Comparison of ENCODE assay signal across 25 cellular contexts in genomic region chr16:88088161-88088581, GRCh38.
DNase-seq lines count a peak whose midpoint lies in the region; ATAC-seq and TF ChIP-seq lines count a peak whose summit lies in the region.
"Had no signal": no experiment of that assay in that cellular context is flagged by ENCODE, and none has a peak within 500 bp of the region (broad histone marks: within the 10 kb centered on the region; RNA-seq: fewer than 3 reads in every experiment).

No MANE protein-coding gene starts in this region.

- H3K4me3 ChIP-seq in GM23248 (no peak overlapping the region), colonic mucosa (no peak overlapping the region), right cardiac atrium (ENCODE audit: low read length) (no peak overlapping the region), sigmoid colon (no peak overlapping the region)
- H3K4me3 ChIP-seq: BLaER1 treated with 17β-estradiol and CSF1 and Interleukin-3, amounts not matched to agents 10 nM and 100 nM; GM12878 had no signal

- ATAC-seq in right cardiac atrium (peak; percentile 58), GM21737 (IDR thresholded peaks at IDR 0.05; ENCODE audit: unreplicated experiment) (no peak), GM21360 (IDR thresholded peaks at IDR 0.05; ENCODE audit: unreplicated experiment) (no peak), HG02610 (IDR thresholded peaks at IDR 0.05; ENCODE audit: unreplicated experiment) (no peak)
- ATAC-seq: GM12878; HCT116; HepG2; stimulated activated effector memory CD8-positive, alpha-beta T cell treated with anti-CD3 and anti-CD28 coated beads, Interleukin-12 subunit alpha, Interleukin-12 subunit beta, amount 100 ng/mL, for 72 hours had no signal

- H3K9me3 ChIP-seq in GM23248 (ENCODE audit: low read depth) (no peaks in the 10 kb centered on the region), colonic mucosa (no peaks in the 10 kb centered on the region), right cardiac atrium (ENCODE audit: control insufficient read depth, low read length) (no peaks in the 10 kb centered on the region), sigmoid colon (no peaks in the 10 kb centered on the region)
- H3K9me3 ChIP-seq: BLaER1 treated with 17β-estradiol and CSF1 and Interleukin-3, amounts not matched to agents 10 nM and 100 nM; Caco-2; neutrophil had no signal

- intact Hi-C loops in colonic mucosa (cut with DNase I) (no loop called here), right cardiac atrium (cut with DNase I) (no loop called here), sigmoid colon (cut with DNase I) (no loop called here)

- H2AFZ ChIP-seq in GM23248: no peak overlapping the region

- 6 to 17% methylated on average over 17 to 19 of the region's 20 CpGs for WGBS in GM23248 (ENCODE audit: low coverage in 1 of 2, low lambda C conversion rate in 2 of 2, missing lambda C conversion rate in 2 of 2), 2 experiments
- WGBS in right cardiac atrium: 50% methylated on average over 20 of the region's 20 CpGs
- WGBS in sigmoid colon, 2 donors: 62 to 69% methylated on average over 20 of the region's 20 CpGs

- H3F3A ChIP-seq in GM23248 (ENCODE audit: insufficient read depth): peaks cover 4% of the 10 kb centered on the region; the same call in 1 of the 2 replicates

- H3K4me1 ChIP-seq in GM23248 (ENCODE audit: insufficient read depth) (peaks cover 3% of the 10 kb centered on the region; the same call in 1 of the 2 replicates), colonic mucosa (no peaks in the 10 kb centered on the region), right cardiac atrium (ENCODE audit: control insufficient read depth, insufficient read depth, low read length) (no peaks in the 10 kb centered on the region), sigmoid colon (no peaks in the 10 kb centered on the region)
- H3K4me1 ChIP-seq: Caco-2 had no signal

- TF ChIP-seq POLR2A in sigmoid colon (IDR thresholded peaks at IDR 0.05): no peak

- H3K36me3 ChIP-seq in GM23248 (ENCODE audit: low read depth): no peaks in the 10 kb centered on the region
- H3K36me3 ChIP-seq in colonic mucosa: no peaks in the 10 kb centered on the region
- H3K36me3 ChIP-seq in sigmoid colon: no peaks in the 10 kb centered on the region
- H3K36me3 ChIP-seq: neutrophil had no signal

- no peak for TF ChIP-seq EP300 in sigmoid colon (IDR thresholded peaks at IDR 0.05)

- TF ChIP-seq CTCF in colonic mucosa (IDR thresholded peaks at IDR 0.05) (no peak), sigmoid colon (IDR thresholded peaks at IDR 0.05) (no peak)

- no peak overlapping the region for H3K4me2 ChIP-seq in GM23248 (ENCODE audit: unreplicated experiment)

- DNase-seq in GM23248: peak; percentile 47
- peak; percentile 38 for DNase-seq in colonic mucosa
- peak; percentile 62 to 85 (median 74) for DNase-seq in right cardiac atrium
- DNase-seq in sigmoid colon: peak; percentile 76
- no peak for DNase-seq in OCI-M2 (lab: John Stamatoyannopoulos, UW; ENCODE audit: unreplicated experiment)
- DNase-seq: ACHN; activated CD4-positive, alpha-beta T cell treated with anti-CD3 and anti-CD28 coated beads, Interleukin-2, amount 50 U/mL, for 48 hours; cerebellar nuclear complex; DMS79 treated with DMSO at 0.1 percent for 48 hours; NCI-H1092; NCI-H187 treated with DMSO at 0.1 percent for 48 hours; NCI-H226; NCI-H82; SHP77 treated with DMSO at 0.1 percent for 48 hours had no signal

- H3K27me3 ChIP-seq in GM23248 (replicated peaks; ENCODE audit: insufficient read depth) (peaks cover 41% of the 10 kb centered on the region), colonic mucosa (no peaks in the 10 kb centered on the region), right cardiac atrium (ENCODE audit: control insufficient read depth, insufficient read depth) (no peaks in the 10 kb centered on the region), sigmoid colon (no peaks in the 10 kb centered on the region)
- H3K27me3 ChIP-seq: BLaER1 treated with 17β-estradiol and CSF1 and Interleukin-3, amounts not matched to agents 10 nM and 100 nM had no signal

- H3K9me2 ChIP-seq in GM23248 (ENCODE audit: insufficient read depth): no peaks in the 10 kb centered on the region

- H3K9ac ChIP-seq in GM23248 (no peak overlapping the region), colonic mucosa (ENCODE audit: low read depth in 2 of 2, low read length in 2 of 2) (no peak overlapping the region)
- H3K9ac ChIP-seq: BLaER1 treated with 17β-estradiol and CSF1 and Interleukin-3, amounts not matched to agents 10 nM and 100 nM had no signal

- H3K79me2 ChIP-seq in GM23248 (ENCODE audit: insufficient read depth): no peaks in the 10 kb centered on the region

- no peaks in the 10 kb centered on the region for H4K20me1 ChIP-seq in GM23248 (ENCODE audit: insufficient read depth)
- H4K20me1 ChIP-seq: BLaER1 treated with 17β-estradiol and CSF1 and Interleukin-3, amounts not matched to agents 10 nM and 100 nM had no signal

- in situ Hi-C loops in GM23248 (cut with MboI): no loop called here

- H3K27ac ChIP-seq in GM23248 (no peak overlapping the region), colonic mucosa (no peak overlapping the region), right cardiac atrium (ENCODE audit: low read length) (no peak overlapping the region), sigmoid colon (peak overlapping the region in 1 of 4 donors; percentile 54)
- H3K27ac ChIP-seq: BLaER1 treated with 17β-estradiol and CSF1 and Interleukin-3, amounts not matched to agents 10 nM and 100 nM; epithelial cell of prostate; neutrophil had no signal

Comparison
In these comparisons a context has a peak if more than half of its experiments do, and no peak if none do; other contexts are left out.
1. ATAC-seq: peak in right cardiac atrium (2 of 2); none in GM21737 (single experiment), GM21360 (single experiment) and HG02610 (single experiment).